Comparison of ENCODE assay signal across 17 cellular contexts in the genomic region with DNA sequence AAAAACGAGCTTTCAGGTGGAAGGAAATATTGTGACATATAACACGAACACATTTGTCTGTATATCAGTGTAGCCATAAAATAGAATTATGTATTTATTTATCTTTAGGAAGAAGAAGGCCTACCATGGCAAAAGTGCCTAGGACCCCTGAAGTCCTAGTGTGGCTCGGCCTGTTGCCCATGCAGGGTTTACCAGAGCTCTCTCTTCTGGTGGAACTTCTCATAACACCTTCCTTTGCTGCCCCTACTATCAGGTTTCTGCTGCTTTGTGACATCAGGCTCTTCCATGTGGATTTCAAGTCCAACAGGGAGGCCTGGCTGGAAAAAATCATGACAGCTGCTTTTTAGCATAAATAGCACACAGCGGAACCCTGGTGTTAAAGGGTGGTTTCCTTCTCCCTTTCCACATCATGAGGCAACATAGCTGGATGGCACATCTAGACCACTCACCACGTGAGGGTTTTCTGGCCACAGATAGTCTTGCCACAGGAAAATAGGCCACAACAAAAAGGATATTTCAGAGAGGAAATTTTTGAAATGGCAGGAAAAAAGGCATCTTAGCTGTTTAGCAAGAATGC. TPM values are rescaled to one million over a fixed set of nuclear protein-coding genes. Genes with fewer than 3 reads are reported as not detected.
DNase-seq lines count a peak whose midpoint lies in the region; FAIRE-seq and TF ChIP-seq lines count a peak whose summit lies in the region.
"Had no signal": no experiment of that assay in that cellular context is flagged by ENCODE, and none has a peak within 500 bp of the region (broad histone marks: within the 10 kb centered on the region; RNA-seq: fewer than 3 reads in every experiment).

No MANE protein-coding gene starts in this region.

- H3K23ac ChIP-seq in neuronal stem cell (ENCODE audit: low read depth, low read length, poor library complexity): no peak overlapping the region

- H3K4me2 ChIP-seq in endothelial cell of umbilical vein (ENCODE audit: insufficient read depth, low read length): peak overlapping the region; percentile 64
- H3K4me2 ChIP-seq in neuronal stem cell (ENCODE audit: insufficient read depth, low read length, poor library complexity, severe bottlenecking): no peak overlapping the region
- H3K4me2 ChIP-seq: KMS-11, neural progenitor cell had no signal

- CTCF ChIA-PET in endothelial cell of umbilical vein (lab: Charles Lee): interaction anchor here (0.9 to 2.5 kb wide), 6 partner anchors 10 to 205 kb away, joined by 3 to 11 read pairs (median 4); partner anchors contain the start of gene ADO

- H3K27ac ChIP-seq in endothelial cell of umbilical vein (ENCODE audit: insufficient read depth, low read depth, low read length) (no peak overlapping the region), neuronal stem cell (replicated peaks; ENCODE audit: low read length) (no peak overlapping the region)
- H3K27ac ChIP-seq: KMS-11, neural progenitor cell had no signal

- peak overlapping the region; percentile 87 to 93 (median 88) for H3K27ac Mint-ChIP-seq in CD14-positive monocyte
- H3K27ac Mint-ChIP-seq: activated naive CD4-positive, alpha-beta T cell treated with anti-CD3 and anti-CD28 coated beads, Interleukin-2, amount 10 ng/mL, durations not matched to agents 7 days and 5 days had no signal

- POLR2A ChIA-PET in endothelial cell of umbilical vein (lab: Charles Lee): no interaction called here

- WGBS in neuronal stem cell (ENCODE audit: extremely low coverage in 2 of 2, insufficient read length in 2 of 2, insufficient replicate concordance in 1 of 2), 2 donors: no CpG with 5 or more reads among the region's 5 CpGs

- TF ChIP-seq CTCF in CD14-positive monocyte (IDR thresholded peaks at IDR 0.05) (no peak), endothelial cell of umbilical vein (IDR thresholded peaks at IDR 0.05; ENCODE audit: extremely low read depth in 1 of 2, insufficient read depth in 1 of 2, low read depth in 1 of 2, low read length in 2 of 2) (no peak)

- no peak overlapping the region for H3K14ac ChIP-seq in neuronal stem cell (ENCODE audit: low read length)

- no peaks in the 10 kb centered on the region for H3K9me3 ChIP-seq in endothelial cell of umbilical vein (replicated peaks; ENCODE audit: control insufficient read depth, insufficient read depth, low read length)
- no peaks in the 10 kb centered on the region for H3K9me3 ChIP-seq in neuronal stem cell (replicated peaks in 1 of 2; ENCODE audit: control insufficient read depth in 2 of 2, insufficient read depth in 1 of 2, low read depth in 1 of 2, low read length in 2 of 2)
- H3K9me3 ChIP-seq: body of pancreas had no signal

- dilution Hi-C loops in endothelial cell of umbilical vein (cut with MboI; ENCODE audit: extremely low pct_ligation_motif_present, low sequenced_read_pairs): no loop called here

- peak overlapping the region in 1 of 2 donors; percentile 81 for H3K4me3 Mint-ChIP-seq in CD14-positive monocyte
- H3K4me3 Mint-ChIP-seq: activated naive CD4-positive, alpha-beta T cell treated with anti-CD3 and anti-CD28 coated beads, Interleukin-2, amount 10 ng/mL, durations not matched to agents 7 days and 5 days; neural progenitor cell had no signal

- H3K18ac ChIP-seq in neuronal stem cell (ENCODE audit: low read length): no peak overlapping the region

- H2BK120ac ChIP-seq in neuronal stem cell (ENCODE audit: low read depth, low read length): no peak overlapping the region

- no peaks in the 10 kb centered on the region for H3K79me2 ChIP-seq in endothelial cell of umbilical vein (ENCODE audit: control insufficient read depth, insufficient read depth, low read length)

- no peaks in the 10 kb centered on the region for H3K9me1 ChIP-seq in endothelial cell of umbilical vein (replicated peaks; ENCODE audit: control insufficient read depth, extremely low read depth, insufficient read depth, low read length)

- H3K4ac ChIP-seq in neuronal stem cell (ENCODE audit: low read length): no peak overlapping the region

- H3K4me3 ChIP-seq in H7 (ENCODE audit: insufficient read depth, low read depth, low read length): no peak overlapping the region
- H3K4me3 ChIP-seq in endothelial cell of umbilical vein (replicated peaks in 1 of 3; ENCODE audit: insufficient read depth in 1 of 3, low read depth in 1 of 3, low read length in 3 of 3): no peak overlapping the region
- H3K4me3 ChIP-seq in neuronal stem cell (ENCODE audit: low read length in 2 of 2): peak overlapping the region in 1 of 2 donors; percentile 40
- H3K4me3 ChIP-seq: body of pancreas, neural progenitor cell had no signal

- H4K91ac ChIP-seq in neuronal stem cell (ENCODE audit: low read depth, low read length, poor library complexity): no peak overlapping the region

- H3K9ac ChIP-seq in endothelial cell of umbilical vein (replicated peaks; ENCODE audit: extremely low read depth, insufficient read depth, low read length) (no peak overlapping the region), neuronal stem cell (ENCODE audit: low read depth, low read length, poor library complexity) (no peak overlapping the region)
- H3K9ac ChIP-seq: KMS-11, neural progenitor cell had no signal

- peaks cover 0 to 7% (median 6%) of the 10 kb centered on the region in 3 donors for H3K27me3 Mint-ChIP-seq in CD14-positive monocyte (ENCODE audit: low read depth in 3 of 3)
- H3K27me3 Mint-ChIP-seq: activated naive CD4-positive, alpha-beta T cell treated with anti-CD3 and anti-CD28 coated beads, Interleukin-2, amount 10 ng/mL, durations not matched to agents 7 days and 5 days had no signal

- H2BK12ac ChIP-seq in neuronal stem cell (ENCODE audit: low read length): no peak overlapping the region

- peaks cover 2 to 7% of the 10 kb centered on the region in 2 donors for H3K36me3 Mint-ChIP-seq in CD14-positive monocyte
- H3K36me3 Mint-ChIP-seq: activated naive CD4-positive, alpha-beta T cell treated with anti-CD3 and anti-CD28 coated beads, Interleukin-2, amount 10 ng/mL, durations not matched to agents 7 days and 5 days; neural progenitor cell had no signal

- H2AFZ ChIP-seq in endothelial cell of umbilical vein (ENCODE audit: low read depth, low read length) (peak overlapping the region; percentile 88), neuronal stem cell (ENCODE audit: low read length) (peak overlapping the region; percentile 89)
- H2AFZ ChIP-seq: neural progenitor cell had no signal

- DNase-seq in CD14-positive monocyte (ENCODE audit: low spot score) (peak; percentile 76), H7 (peak; percentile 13), endothelial cell of umbilical vein (ENCODE audit: low read depth, low spot score) (peak; percentile 3), neuronal stem cell (ENCODE audit: low spot score) (no peak), NCI-H69 (lab: John Stamatoyannopoulos, UW) (no peak), NCI-H146 (lab: John Stamatoyannopoulos, UW) (no peak), NCI-H524 (lab: John Stamatoyannopoulos, UW) (no peak)
- DNase-seq: activated CD4-positive, alpha-beta T cell treated with anti-CD3 and anti-CD28 coated beads, Interleukin-2, amount 50 U/mL, for 4 hours; activated naive CD4-positive, alpha-beta T cell treated with anti-CD3 and anti-CD28 coated beads, Interleukin-2, amount 10 ng/mL, durations not matched to agents 7 days and 5 days; activated T-cell treated with anti-CD3 and anti-CD28 coated beads, Interleukin-2, amount 50 U/mL, for 1 hour; cortex of kidney; NCI-H774; stimulated activated CD4-positive, alpha-beta T cell treated with anti-CD3 and anti-CD28 coated beads, Interleukin-4, amount 100 ng/mL, for 1 hour had no signal

- H2AK5ac ChIP-seq in neuronal stem cell (ENCODE audit: low read depth, low read length): no peak overlapping the region

- intact Hi-C loops in CD14-positive monocyte (cut with micrococcal nuclease) (loop anchor here in 1 of 2 donors (5.0 kb wide), 2 partner anchors 43 to 127 kb away; partner anchors contain the start of gene ADO), endothelial cell of umbilical vein (cut with micrococcal nuclease) (loop anchor here (1.0 kb wide), 3 partner anchors 45 to 69 kb away; partner anchors contain the start of gene ADO)

- no TSS peak for BruUV-seq in endothelial cell of umbilical vein (replicated peaks; lab: Mats Ljungman, UMichigan)

- no peaks in the 10 kb centered on the region for H4K20me1 ChIP-seq in endothelial cell of umbilical vein (replicated peaks; ENCODE audit: control insufficient read depth, extremely low read depth, insufficient read depth, low read length)

- no peaks in the 10 kb centered on the region for H3K27me3 ChIP-seq in H7 (ENCODE audit: control insufficient read depth, insufficient read depth, low read length)
- H3K27me3 ChIP-seq in endothelial cell of umbilical vein (ENCODE audit: control insufficient read depth in 2 of 2, insufficient read depth in 2 of 2, low read length in 2 of 2): peaks cover 0 to 5% of the 10 kb centered on the region in 2 experiments
- peaks cover 0 to 3% (median 0%) of the 10 kb centered on the region in 3 experiments for H3K27me3 ChIP-seq in neuronal stem cell (ENCODE audit: control insufficient read depth in 3 of 3, insufficient read depth in 3 of 3, low read depth in 1 of 3, low read length in 3 of 3)
- H3K27me3 ChIP-seq: body of pancreas, neural progenitor cell had no signal

- H2BK15ac ChIP-seq in neuronal stem cell (ENCODE audit: low read length): no peak overlapping the region

- no peak overlapping the region for H2BK5ac ChIP-seq in neuronal stem cell (ENCODE audit: low read length)

- no peak for FAIRE-seq in endothelial cell of umbilical vein (lab: Jason Lieb, UNC)
- FAIRE-seq: frontal cortex had no signal

- no peaks in the 10 kb centered on the region for H3K79me1 ChIP-seq in neuronal stem cell (ENCODE audit: low read depth, low read length)

- H3K4me1 Mint-ChIP-seq in CD14-positive monocyte: peaks cover 30% of the 10 kb centered on the region

- H3K9me3 Mint-ChIP-seq in CD14-positive monocyte: peaks cover 0 to 4% (median 0%) of the 10 kb centered on the region in 7 donors
- H3K9me3 Mint-ChIP-seq: activated naive CD4-positive, alpha-beta T cell treated with anti-CD3 and anti-CD28 coated beads, Interleukin-2, amount 10 ng/mL, durations not matched to agents 7 days and 5 days; neural progenitor cell had no signal

- H3K36me3 ChIP-seq in H7 (replicated peaks; ENCODE audit: control insufficient read depth, insufficient read depth, low read length) (no peaks in the 10 kb centered on the region), endothelial cell of umbilical vein (ENCODE audit: control insufficient read depth in 2 of 2, extremely low read depth in 1 of 2, insufficient read depth in 2 of 2, low read length in 2 of 2) (no peaks in the 10 kb centered on the region), neuronal stem cell (replicated peaks in 1 of 2; ENCODE audit: control insufficient read depth in 2 of 2, insufficient read depth in 2 of 2, low read length in 2 of 2) (no peaks in the 10 kb centered on the region)
- H3K36me3 ChIP-seq: neural progenitor cell had no signal

- H4K8ac ChIP-seq in neuronal stem cell (ENCODE audit: low read depth, low read length): no peak overlapping the region

- no peak for TF ChIP-seq POLR2A in endothelial cell of umbilical vein (IDR thresholded peaks at IDR 0.05; ENCODE audit: low read depth, low read length)

- H3K4me1 ChIP-seq in endothelial cell of umbilical vein (ENCODE audit: control insufficient read depth, extremely low read depth, insufficient read depth, low read length) (peaks cover 17% of the 10 kb centered on the region), neuronal stem cell (ENCODE audit: control insufficient read depth in 2 of 2, insufficient read depth in 1 of 2, low read depth in 1 of 2, low read length in 2 of 2) (peaks cover 6 to 20% of the 10 kb centered on the region in 2 donors)
- H3K4me1 ChIP-seq: body of pancreas had no signal

RNA-seq across cellular contexts. Expression of gene ADO, which starts 44.8 kb away (rescaled TPM):
- polyA plus RNA-seq in CD14-positive monocyte (1 to 10 TPM; 6.2 to 7.0 TPM), endothelial cell of umbilical vein (6.5 and 8.2 TPM in 2 replicates)
- 48.5 and 51.0 TPM in 2 replicates for total RNA-seq in H7 (2014; rRNA removed; shearing (Covaris generic))
- total RNA-seq in endothelial cell of umbilical vein: 14.1 and 14.5 TPM in 2 replicates
- 5.2 and 6.1 TPM in 2 replicates for polyA plus RNA-seq in endothelial cell of umbilical vein (2011; cell fraction: cytosol; rRNA removed)
- polyA plus RNA-seq in endothelial cell of umbilical vein (2011; cell fraction: nucleus; rRNA removed): 2.9 and 3.8 TPM in 2 replicates
- polyA plus RNA-seq in endothelial cell of umbilical vein (2012): 8.7 and 9.1 TPM in 2 replicates
- 7.2 and 8.1 TPM in 2 replicates for polyA minus RNA-seq in endothelial cell of umbilical vein
- polyA minus RNA-seq in endothelial cell of umbilical vein (2011; cell fraction: cytosol; rRNA and poly(A)+ RNA removed): 20.5 TPM
- polyA minus RNA-seq in endothelial cell of umbilical vein (2011; cell fraction: nucleus; rRNA and poly(A)+ RNA removed): 5.7 and 6.3 TPM in 2 replicates
- 20.4 TPM for polyA plus RNA-seq in neuronal stem cell (2013, experiment 1 of 2)
- polyA plus RNA-seq in neuronal stem cell (2013, experiment 2 of 2): 21.1 TPM

RNA-seq across cellular contexts. Expression of gene EGR2, which starts 56.5 kb away (rescaled TPM):
- polyA plus RNA-seq in CD14-positive monocyte (10 to 100 TPM; 10.3 to 54.9 TPM), endothelial cell of umbilical vein (0.47 and 0.54 TPM in 2 replicates)
- total RNA-seq in H7 (2014; rRNA removed; shearing (Covaris generic)): 0.14 and 0.96 TPM in 2 replicates
- total RNA-seq in endothelial cell of umbilical vein: 0.46 and 0.67 TPM in 2 replicates
- polyA plus RNA-seq in endothelial cell of umbilical vein (2011; cell fraction: cytosol; rRNA removed): 0.12 and 0.32 TPM in 2 replicates
- polyA plus RNA-seq in endothelial cell of umbilical vein (2011; cell fraction: nucleus; rRNA removed): 0.33 and 0.48 TPM in 2 replicates
- polyA plus RNA-seq in endothelial cell of umbilical vein (2012): 0.07 TPM in 1 of 2 replicates, not detected in the other
- 0.42 and 2.2 TPM in 2 replicates for polyA minus RNA-seq in endothelial cell of umbilical vein
- not detected for polyA minus RNA-seq in endothelial cell of umbilical vein (2011; cell fraction: cytosol; rRNA and poly(A)+ RNA removed)
- polyA minus RNA-seq in endothelial cell of umbilical vein (2011; cell fraction: nucleus; rRNA and poly(A)+ RNA removed): 0.24 and 0.58 TPM in 2 replicates
- 0.86 TPM for polyA plus RNA-seq in neuronal stem cell (2013, experiment 1 of 2)
- polyA plus RNA-seq in neuronal stem cell (2013, experiment 2 of 2): 0.73 TPM

Comparison
In these comparisons a context has a peak if more than half of its experiments do, and no peak if none do; other contexts are left out.
1. DNase-seq: peak in CD14-positive monocyte (single experiment), H7 (single experiment) and endothelial cell of umbilical vein (single experiment); none in neuronal stem cell (single experiment), NCI-H69 (single experiment), NCI-H146 (single experiment) and NCI-H524 (0 of 2).